In genomic region chr5:151675225-151675955, GRCh38 we compare ENCODE assay signal across 11 cellular contexts. TPM values are rescaled to one million over a fixed set of nuclear protein-coding genes. Genes with fewer than 3 reads are reported as not detected.
DNase-seq lines count a peak whose midpoint lies in the region; ATAC-seq and TF ChIP-seq lines count a peak whose summit lies in the region.
"Had no signal": no experiment of that assay in that cellular context is flagged by ENCODE, and none has a peak within 500 bp of the region (broad histone marks: within the 10 kb centered on the region; RNA-seq: fewer than 3 reads in every experiment).

No MANE protein-coding gene starts in this region.

- no peak overlapping the region for H3K4me3 ChIP-seq in ectodermal cell (ENCODE audit: insufficient read depth, low read depth, low read length)

- DNase-seq in EH (ENCODE audit: low read depth) (peak; percentile 83), osteocyte (ENCODE audit: extremely low spot score, unreplicated experiment) (no peak), NCI-H82 treated with DMSO at 0.1 percent for 48 hours (lab: John Stamatoyannopoulos, UW; ENCODE audit: unreplicated experiment) (no peak), T1000 (lab: John Stamatoyannopoulos, UW) (no peak)
- DNase-seq in activated T-helper 2 cell treated with anti-CD3 and anti-CD28 coated beads, Interferon-gamma antibody, Interleukin-2, Interleukin-4, amounts not matched to agents 10 μg/mL and 5 μg/mL and 100 μg/mL, durations not matched to agents 14 hours and 24 hours and 36 hours (ENCODE audit: low spot score) = no peak
- no peak for DNase-seq in activated T-cell treated with anti-CD3 and anti-CD28 coated beads, Interleukin-2, amount 50 U/mL, for 4 hours
- DNase-seq: NCI-H2029 treated with DMSO at 0.1 percent for 48 hours; stimulated activated CD4-positive, alpha-beta T cell treated with anti-CD3 and anti-CD28 coated beads, Interleukin-4, amount 100 ng/mL, for 4 hours had no signal

- H3K4me1 ChIP-seq in ectodermal cell (ENCODE audit: control insufficient read depth, insufficient read depth, low read length) = peaks cover 32% of the 10 kb centered on the region

- 92 to 97% methylated on average over 1 of the region's 1 CpG for WGBS in ectodermal cell, 2 experiments

- no peaks in the 10 kb centered on the region for H3K27me3 Mint-ChIP-seq in osteocyte (ENCODE audit: unreplicated experiment)
- H3K27me3 Mint-ChIP-seq in activated T-helper 2 cell treated with anti-CD3 and anti-CD28 coated beads, Interferon-gamma antibody, Interleukin-2, Interleukin-4, amounts not matched to agents 10 μg/mL and 5 μg/mL and 100 μg/mL, durations not matched to agents 14 hours and 24 hours and 36 hours (ENCODE audit: low read depth) = peaks cover 10% of the 10 kb centered on the region
- H3K27me3 Mint-ChIP-seq in activated T-cell treated with anti-CD3 and anti-CD28 coated beads, Interleukin-2, amount 50 U/mL, for 4 hours (ENCODE audit: low read depth) = peaks cover 2% of the 10 kb centered on the region

- ATAC-seq in HG03108 (IDR thresholded peaks at IDR 0.05; ENCODE audit: unreplicated experiment) = peak; percentile 51
- no peak for ATAC-seq in activated T-cell treated with anti-CD3 and anti-CD28 coated beads, Interleukin-2, amount 50 U/mL, for 4 hours
- ATAC-seq: esophagus mucosa had no signal

- peak overlapping the region; percentile 77 for H3K27ac Mint-ChIP-seq in osteocyte (ENCODE audit: unreplicated experiment)
- no peak overlapping the region for H3K27ac Mint-ChIP-seq in activated T-helper 2 cell treated with anti-CD3 and anti-CD28 coated beads, Interferon-gamma antibody, Interleukin-2, Interleukin-4, amounts not matched to agents 10 μg/mL and 5 μg/mL and 100 μg/mL, durations not matched to agents 14 hours and 24 hours and 36 hours

- peak overlapping the region; percentile 8 for H3K4me3 Mint-ChIP-seq in osteocyte (ENCODE audit: unreplicated experiment)
- H3K4me3 Mint-ChIP-seq in activated T-helper 2 cell treated with anti-CD3 and anti-CD28 coated beads, Interferon-gamma antibody, Interleukin-2, Interleukin-4, amounts not matched to agents 10 μg/mL and 5 μg/mL and 100 μg/mL, durations not matched to agents 14 hours and 24 hours and 36 hours (ENCODE audit: low read depth) = no peak overlapping the region
- H3K4me3 Mint-ChIP-seq in activated T-cell treated with anti-CD3 and anti-CD28 coated beads, Interleukin-2, amount 50 U/mL, for 4 hours = no peak overlapping the region

- intact Hi-C loops in activated T-helper 2 cell treated with anti-CD3 and anti-CD28 coated beads, Interferon-gamma antibody, Interleukin-2, Interleukin-4, amounts not matched to agents 10 μg/mL and 5 μg/mL and 100 μg/mL, durations not matched to agents 14 hours and 24 hours and 36 hours (cut with micrococcal nuclease) = no loop called here

- peaks cover 90% of the 10 kb centered on the region for H3K4me1 Mint-ChIP-seq in osteocyte (ENCODE audit: unreplicated experiment)
- peaks cover 3% of the 10 kb centered on the region for H3K4me1 Mint-ChIP-seq in activated T-helper 2 cell treated with anti-CD3 and anti-CD28 coated beads, Interferon-gamma antibody, Interleukin-2, Interleukin-4, amounts not matched to agents 10 μg/mL and 5 μg/mL and 100 μg/mL, durations not matched to agents 14 hours and 24 hours and 36 hours (ENCODE audit: low read depth)
- no peaks in the 10 kb centered on the region for H3K4me1 Mint-ChIP-seq in activated T-cell treated with anti-CD3 and anti-CD28 coated beads, Interleukin-2, amount 50 U/mL, for 4 hours (ENCODE audit: low read depth)

- H3K27ac ChIP-seq in ectodermal cell (ENCODE audit: insufficient read depth, low read depth, low read length, poor library complexity, severe bottlenecking) = peak overlapping the region; percentile 65

- no peaks in the 10 kb centered on the region for H3K27me3 ChIP-seq in ectodermal cell (ENCODE audit: control insufficient read depth, insufficient read depth, low read length, poor library complexity, severe bottlenecking)

- H3K9me3 ChIP-seq in ectodermal cell (ENCODE audit: control insufficient read depth, low read length) = no peaks in the 10 kb centered on the region

- peaks cover 60% of the 10 kb centered on the region for H3K36me3 Mint-ChIP-seq in osteocyte (ENCODE audit: unreplicated experiment)
- no peaks in the 10 kb centered on the region for H3K36me3 Mint-ChIP-seq in activated T-helper 2 cell treated with anti-CD3 and anti-CD28 coated beads, Interferon-gamma antibody, Interleukin-2, Interleukin-4, amounts not matched to agents 10 μg/mL and 5 μg/mL and 100 μg/mL, durations not matched to agents 14 hours and 24 hours and 36 hours (ENCODE audit: low read depth)
- H3K36me3 Mint-ChIP-seq in activated T-cell treated with anti-CD3 and anti-CD28 coated beads, Interleukin-2, amount 50 U/mL, for 4 hours (ENCODE audit: insufficient read depth) = no peaks in the 10 kb centered on the region

- no peak for TF ChIP-seq CTCF in osteocyte (IDR thresholded peaks at IDR 0.05)

- peaks cover 38% of the 10 kb centered on the region for H3K36me3 ChIP-seq in ectodermal cell (ENCODE audit: control insufficient read depth, insufficient read depth, low read length)

- H3K9me3 Mint-ChIP-seq in osteocyte (ENCODE audit: unreplicated experiment) = no peaks in the 10 kb centered on the region
- no peaks in the 10 kb centered on the region for H3K9me3 Mint-ChIP-seq in activated T-helper 2 cell treated with anti-CD3 and anti-CD28 coated beads, Interferon-gamma antibody, Interleukin-2, Interleukin-4, amounts not matched to agents 10 μg/mL and 5 μg/mL and 100 μg/mL, durations not matched to agents 14 hours and 24 hours and 36 hours
- H3K9me3 Mint-ChIP-seq in activated T-cell treated with anti-CD3 and anti-CD28 coated beads, Interleukin-2, amount 50 U/mL, for 4 hours = no peaks in the 10 kb centered on the region

RNA-seq across cellular contexts. Expression of gene SPARC, which starts 11.3 kb away (rescaled TPM):
- polyA plus RNA-seq in ectodermal cell (2013, experiment 1 of 4) = 665 TPM
- polyA plus RNA-seq in ectodermal cell (2013, experiment 2 of 4) = 611 TPM
- 459 TPM for polyA plus RNA-seq in ectodermal cell (2013, experiment 3 of 4)
- polyA plus RNA-seq in ectodermal cell (2013, experiment 4 of 4) = 544 TPM
- 9,466 and 10,195 TPM in 2 replicates for total RNA-seq in osteocyte
- total RNA-seq in activated T-helper 2 cell treated with anti-CD3 and anti-CD28 coated beads, Interferon-gamma antibody, Interleukin-2, Interleukin-4, amounts not matched to agents 10 μg/mL and 5 μg/mL and 100 μg/mL, durations not matched to agents 14 hours and 24 hours and 36 hours = 0.43 TPM in 1 of 2 replicates, not detected in the other
- 1 to 10 TPM; 2.0 to 2.6 (median 2.3) TPM for total RNA-seq in activated T-cell treated with anti-CD3 and anti-CD28 coated beads, Interleukin-2, amount 50 U/mL, for 4 hours

Comparison
In these comparisons a context has a peak if more than half of its experiments do, and no peak if none do; other contexts are left out.
1. RNA of gene SPARC, which starts 11.3 kb away (total RNA-seq): 9,466 to 10,195 TPM in osteocyte; 2.0 to 2.6 TPM in activated T-cell treated with anti-CD3 and anti-CD28 coated beads, Interleukin-2, amount 50 U/mL, for 4 hours and 0.43 TPM in activated T-helper 2 cell treated with anti-CD3 and anti-CD28 coated beads, Interferon-gamma antibody, Interleukin-2, Interleukin-4, amounts not matched to agents 10 μg/mL and 5 μg/mL and 100 μg/mL, durations not matched to agents 14 hours and 24 hours and 36 hours; every median in the first group is over 1,000 times any median in the second.